8 cellular contexts compared by ENCODE assay signal in the genomic region with DNA sequence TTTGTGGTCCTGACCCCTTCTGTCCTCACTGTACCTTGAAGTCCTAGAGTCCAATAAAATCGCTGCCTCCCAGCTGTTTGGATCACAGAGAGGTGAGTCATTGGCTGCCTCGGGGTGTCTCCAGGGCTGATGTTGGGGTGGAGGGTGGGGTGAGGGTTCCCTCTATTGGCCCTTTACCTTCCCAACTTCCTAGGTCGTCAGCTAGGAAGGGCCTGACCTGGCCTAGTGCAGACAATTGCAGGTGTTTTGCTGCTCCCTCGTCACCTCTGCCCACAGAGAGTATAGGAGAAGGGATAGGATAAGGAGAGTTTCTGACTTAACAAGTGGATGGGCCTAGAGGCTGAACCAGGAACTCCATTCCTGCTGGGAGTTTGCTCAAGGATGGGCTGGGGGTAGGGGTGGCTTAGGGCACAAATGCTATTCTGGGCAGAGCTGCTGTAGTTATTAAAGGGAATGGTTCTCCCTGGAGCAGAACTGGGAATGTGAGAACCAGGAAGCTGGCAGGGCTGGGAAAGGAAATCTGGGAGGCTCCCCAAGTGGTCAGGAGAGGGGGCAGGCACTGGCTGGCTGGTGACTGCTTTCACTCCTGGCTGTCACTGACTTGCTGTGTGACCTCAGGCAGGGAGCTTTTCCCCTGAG. TPM values are rescaled to one million over a fixed set of nuclear protein-coding genes. Genes with fewer than 3 reads are reported as not detected.
DNase-seq lines count a peak whose midpoint lies in the region; ATAC-seq and TF ChIP-seq lines count a peak whose summit lies in the region.

No MANE protein-coding gene starts in this region.

- no peaks in the 10 kb centered on the region for H3K27me3 ChIP-seq in CD4-positive, alpha-beta memory T cell (ENCODE audit: insufficient read depth, low read length)
- peaks cover 0 to 5% (median 0%) of the 10 kb centered on the region in 9 donors for H3K27me3 ChIP-seq in heart left ventricle

- peak in 1 of 5 donors; percentile 52 for DNase-seq in CD4-positive, alpha-beta memory T cell
- no peak for DNase-seq in activated T-cell treated with anti-CD3 and anti-CD28 coated beads, Interleukin-2, amount 50 U/mL, for 72 hours
- peak in 4 of 5 donors; percentile 61 to 71 (median 62) for DNase-seq in heart left ventricle
- peak; percentile 52 for DNase-seq in sciatic nerve (ENCODE audit: low spot score)
- DNase-seq in midbrain (lab: John Stamatoyannopoulos, UW): no peak

- 21 to 29% (median 22%) methylated on average over 3 to 4 of the region's 4 CpGs for WGBS in heart left ventricle, 4 donors

- CTCF ChIA-PET in CD4-positive, alpha-beta memory T cell (lab: Charles Lee; ENCODE audit: partially characterized antibody): interaction anchor here (1.2 to 8.8 kb wide), 3 partner anchors 165 to 393 kb away, joined by 5 to 148 read pairs (median 30); no protein-coding TSS in a partner anchor
- CTCF ChIA-PET in HEK293 (lab: Yijun Ruan, JAX): interaction anchor here (0.6 to 1.2 kb wide), 4 partner anchors 8 to 600 kb away, joined by 3 to 4 read pairs (median 3); no protein-coding TSS in a partner anchor

- POLR2A ChIA-PET in CD4-positive, alpha-beta memory T cell (lab: Charles Lee; ENCODE audit: partially characterized antibody): interaction anchor here (0.9 to 3.4 kb wide), 3 partner anchors 28 to 403 kb away, joined by 3 to 34 read pairs (median 3); a partner anchor contains a TSS
- POLR2A ChIA-PET in HEK293 (lab: Yijun Ruan, JAX): interaction anchor here (0.9 kb wide), 1 partner anchor 28 kb away, joined by 3 read pairs; a partner anchor contains a TSS

- peaks cover 16 to 59% (median 23%) of the 10 kb centered on the region in 4 donors for H3K4me1 Mint-ChIP-seq in CD4-positive, alpha-beta memory T cell
- peaks cover 36% of the 10 kb centered on the region for H3K4me1 Mint-ChIP-seq in activated T-cell treated with anti-CD3 and anti-CD28 coated beads, Interleukin-2, amount 50 U/mL, for 72 hours (ENCODE audit: low read depth)

- H3K9me3 ChIP-seq in CD4-positive, alpha-beta memory T cell (ENCODE audit: control insufficient read depth in 1 of 2, low read length in 2 of 2): no peaks in the 10 kb centered on the region
- H3K9me3 ChIP-seq in HEK293 (ENCODE audit: control insufficient read depth, insufficient read depth, low read depth, low read length) (no peaks in the 10 kb centered on the region), heart left ventricle (no peaks in the 10 kb centered on the region)

- H3K27ac ChIP-seq in CD4-positive, alpha-beta memory T cell (ENCODE audit: low read depth, low read length): peak overlapping the region; percentile 90
- H3K27ac ChIP-seq in HEK293 (ENCODE audit: extremely low read depth, low read depth, low read length) (no peak overlapping the region), heart left ventricle (peak overlapping the region; percentile 92 to 100 (median 99))

- peak; percentile 37 for TF ChIP-seq CTCF in HEK293 (tag by site-specific recombination; IDR thresholded peaks at IDR 0.05)
- TF ChIP-seq CTCF in heart left ventricle (IDR thresholded peaks at IDR 0.05): peak in 4 of 12 donors; percentile 10 to 18 (median 14)

- H3K9me3 Mint-ChIP-seq in CD4-positive, alpha-beta memory T cell: peaks cover 0 to 5% (median 0%) of the 10 kb centered on the region in 8 donors
- H3K9me3 Mint-ChIP-seq in activated T-cell treated with anti-CD3 and anti-CD28 coated beads, Interleukin-2, amount 50 U/mL, for 72 hours: no peaks in the 10 kb centered on the region

- intact Hi-C loops in CD4-positive, alpha-beta memory T cell (cut with micrococcal nuclease): no loop called here
- intact Hi-C loops in heart left ventricle (cut with DNase I): loop anchor here (1.0 to 10.0 kb wide), 13 partner anchors 29 to 403 kb away; a partner anchor contains a TSS
- intact Hi-C loops in sciatic nerve (cut with DNase I): loop anchor here (10.0 kb wide), 1 partner anchor 121 kb away; no protein-coding TSS in a partner anchor

- peak overlapping the region; percentile 94 to 99 (median 98) for H3K27ac Mint-ChIP-seq in CD4-positive, alpha-beta memory T cell
- no peak overlapping the region for H3K27ac Mint-ChIP-seq in activated T-cell treated with anti-CD3 and anti-CD28 coated beads, Interleukin-2, amount 50 U/mL, for 72 hours

- H3K36me3 Mint-ChIP-seq in CD4-positive, alpha-beta memory T cell: peaks cover 0 to 10% of the 10 kb centered on the region in 2 donors
- peaks cover 1 to 4% of the 10 kb centered on the region in 2 donors for H3K36me3 Mint-ChIP-seq in activated T-cell treated with anti-CD3 and anti-CD28 coated beads, Interleukin-2, amount 50 U/mL, for 72 hours (ENCODE audit: insufficient read depth in 2 of 2)

- no peak for ATAC-seq in activated T-cell treated with anti-CD3 and anti-CD28 coated beads, Interleukin-2, amount 50 U/mL, for 72 hours (replicated peaks in 1 of 2)
- ATAC-seq in heart left ventricle (peak; percentile 0 to 37 (median 18)), sciatic nerve (no peak), HG03565 (IDR thresholded peaks at IDR 0.05; ENCODE audit: unreplicated experiment) (no peak), HG03439 (IDR thresholded peaks at IDR 0.05; ENCODE audit: unreplicated experiment) (no peak)

- no peaks in the 10 kb centered on the region for H3K36me3 ChIP-seq in CD4-positive, alpha-beta memory T cell (ENCODE audit: insufficient read depth, low read length)
- peaks cover 0 to 2% of the 10 kb centered on the region in 2 experiments; a peak in 1 of 3 replicates for H3K36me3 ChIP-seq in HEK293 (ENCODE audit: control insufficient read depth in 2 of 2, insufficient read depth in 1 of 2, low read length in 2 of 2)
- peaks cover 0 to under 1% (median 0%) of the 10 kb centered on the region in 9 donors for H3K36me3 ChIP-seq in heart left ventricle

- H3K27me3 Mint-ChIP-seq in CD4-positive, alpha-beta memory T cell: no peaks in the 10 kb centered on the region
- peaks cover 24% of the 10 kb centered on the region for H3K27me3 Mint-ChIP-seq in activated T-cell treated with anti-CD3 and anti-CD28 coated beads, Interleukin-2, amount 50 U/mL, for 72 hours (ENCODE audit: low read depth)

- H3K4me3 ChIP-seq in CD4-positive, alpha-beta memory T cell (ENCODE audit: low read length in 2 of 2): peak overlapping the region in 1 of 2 donors; percentile 2
- H3K4me3 ChIP-seq in HEK293 (ENCODE audit: low read depth, low read length) (no peak overlapping the region), heart left ventricle (peak overlapping the region; percentile 65 to 94 (median 82))

- peaks cover 28% of the 10 kb centered on the region for H3K4me1 ChIP-seq in CD4-positive, alpha-beta memory T cell (ENCODE audit: insufficient read depth, low read length)
- H3K4me1 ChIP-seq in HEK293 (ENCODE audit: control insufficient read depth, insufficient read depth, low read length) (peaks cover 10% of the 10 kb centered on the region), heart left ventricle (peaks cover 0 to 64% (median 41%) of the 10 kb centered on the region in 12 donors)

- TF ChIP-seq POLR2A in heart left ventricle (IDR thresholded peaks at IDR 0.05): no peak

- peak overlapping the region; percentile 48 to 98 (median 91) for H3K4me3 Mint-ChIP-seq in CD4-positive, alpha-beta memory T cell
- H3K4me3 Mint-ChIP-seq in activated T-cell treated with anti-CD3 and anti-CD28 coated beads, Interleukin-2, amount 50 U/mL, for 72 hours: peak overlapping the region; percentile 90 to 94

TF ChIP-seq in HEK293, 187 proteins besides CTCF, POLR2A, EP300 and RAD21 (continues in another document):
- TF ChIP-seq ZNF654 (tag by site-specific recombination; IDR thresholded peaks at IDR 0.05; ENCODE audit: low read depth) (0 out of 2 replicates have a peak, but pooled peaks have one; percentile 22), MEIS1 (CRISPR knock-in tag; IDR thresholded peaks at IDR 0.05; ENCODE audit: borderline replicate concordance) (no peak), ZFHX2 (tag by site-specific recombination; conservative IDR thresholded peaks at IDR 0.05) (no peak), ZNF830 (tag by site-specific recombination; IDR thresholded peaks at IDR 0.05; ENCODE audit: low read depth) (no peak), SCRT2 (tag by site-specific recombination; IDR thresholded peaks at IDR 0.05) (peak; percentile 58), ZNF341 (tag by site-specific recombination; IDR thresholded peaks at IDR 0.05; ENCODE audit: low read depth) (0 out of 2 replicates have a peak, but pooled peaks have one; percentile 12), ZNF133 (tag by site-specific recombination; IDR thresholded peaks at IDR 0.05) (no peak), ZNF16 (tag by site-specific recombination; IDR thresholded peaks at IDR 0.05; ENCODE audit: low read depth) (no peak), OSR2 (tag by site-specific recombination; IDR thresholded peaks at IDR 0.05) (no peak), IKZF3 (tag by site-specific recombination; IDR thresholded peaks at IDR 0.05) (peak; percentile 40; the same call in 1 of the 2 replicates), ZNF664 (tag by site-specific recombination; IDR thresholded peaks at IDR 0.05) (no peak), ZNF670 (tag by site-specific recombination; IDR thresholded peaks at IDR 0.05; ENCODE audit: low read depth) (no peak), ZNF530 (tag by site-specific recombination; IDR thresholded peaks at IDR 0.05; ENCODE audit: low read depth) (no peak), SP2 (tag by site-specific recombination; IDR thresholded peaks at IDR 0.05) (0 out of 2 replicates have a peak, but pooled peaks have one; percentile 20), ZNF792 (tag by site-specific recombination; IDR thresholded peaks at IDR 0.05) (no peak), ZNF266 (tag by site-specific recombination; IDR thresholded peaks at IDR 0.05; ENCODE audit: low read depth) (no peak), ZIC2 (tag by site-specific recombination; IDR thresholded peaks at IDR 0.05) (no peak)
- TF ChIP-seq, protein P1, sequence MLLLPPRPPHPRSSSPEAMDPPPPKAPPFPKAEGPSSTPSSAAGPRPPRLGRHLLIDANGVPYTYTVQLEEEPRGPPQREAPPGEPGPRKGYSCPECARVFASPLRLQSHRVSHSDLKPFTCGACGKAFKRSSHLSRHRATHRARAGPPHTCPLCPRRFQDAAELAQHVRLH (tag by site-specific recombination; IDR thresholded peaks at IDR 0.05): no peak

RNA-seq across cellular contexts. Expression of a gene that starts 1.4 kb away (rescaled TPM):
- 1 to 10 TPM in 1 of 2 experiments, under 1 TPM in 1; 0.86 to 1.2 TPM for total RNA-seq in CD4-positive, alpha-beta memory T cell
- under 1 TPM in 1 of 2 donors, not detected in 1; 0.23 TPM for polyA plus RNA-seq in CD4-positive, alpha-beta memory T cell
- 10 to 100 TPM in 1 of 2 donors, 1 to 10 TPM in 1; 9.9 to 10.2 TPM for total RNA-seq in activated T-cell treated with anti-CD3 and anti-CD28 coated beads, Interleukin-2, amount 50 U/mL, for 72 hours
- total RNA-seq in heart left ventricle (100 to 1,000 TPM in 5 of 9 donors, 10 to 100 TPM in 4; 70.4 to 176 (median 111) TPM), sciatic nerve (36.9 TPM)
- polyA plus RNA-seq in heart left ventricle: 10 to 100 TPM; 54.6 to 93.7 TPM

RNA-seq across cellular contexts. Expression of a gene that starts 28.6 kb away (rescaled TPM):
- 10 to 100 TPM; 15.1 to 18.2 TPM for total RNA-seq in CD4-positive, alpha-beta memory T cell
- polyA plus RNA-seq in CD4-positive, alpha-beta memory T cell: 10 to 100 TPM; 24.1 to 34.2 TPM
- total RNA-seq in activated T-cell treated with anti-CD3 and anti-CD28 coated beads, Interleukin-2, amount 50 U/mL, for 72 hours: 10 to 100 TPM; 20.7 to 25.2 TPM
- 10 to 100 TPM; 10.8 to 20.8 (median 15.0) TPM for total RNA-seq in heart left ventricle
- 10 to 100 TPM; 21.0 to 24.8 TPM for polyA plus RNA-seq in heart left ventricle
- total RNA-seq in sciatic nerve: 28.2 TPM

Comparison
In these comparisons a context has a peak if more than half of its experiments do, and no peak if none do; other contexts are left out.
1. DNase-seq: peak in heart left ventricle (4 of 5) and sciatic nerve (single experiment); none in activated T-cell treated with anti-CD3 and anti-CD28 coated beads, Interleukin-2, amount 50 U/mL, for 72 hours (0 of 2) and midbrain (single experiment).
2. ATAC-seq: peak in heart left ventricle (4 of 4); none in activated T-cell treated with anti-CD3 and anti-CD28 coated beads, Interleukin-2, amount 50 U/mL, for 72 hours (0 of 2), sciatic nerve (single experiment), HG03565 (single experiment) and HG03439 (single experiment).
3. RNA of a gene that starts 1.4 kb away (total RNA-seq): 70.4 to 176 TPM in heart left ventricle, 36.9 TPM in sciatic nerve (single experiment) and 9.9 to 10.2 TPM in activated T-cell treated with anti-CD3 and anti-CD28 coated beads, Interleukin-2, amount 50 U/mL, for 72 hours; 0.86 to 1.2 TPM in CD4-positive, alpha-beta memory T cell; every median in the first group is over 4 times any median in the second.